Comparison of ENCODE assay signal across 14 cellular contexts in genomic region chr12:125104978-125105377, GRCh38.
"Had no signal": no experiment of that assay in that cellular context is flagged by ENCODE, and none has a peak within 500 bp of the region (broad histone marks: within the 10 kb centered on the region; RNA-seq: fewer than 3 reads in every experiment).

No MANE protein-coding gene starts in this region.

- H3K27ac ChIP-seq: foreskin keratinocyte, testis, tibial nerve, upper lobe of right lung had no signal

- H3K27ac Mint-ChIP-seq: effector memory CD8-positive, alpha-beta T cell; naive thymus-derived CD4-positive, alpha-beta T cell; nephron progenitor cell; stimulated activated naive B cell treated with anti-CD40 and anti-IgM and Interleukin-4, amounts not matched to agents 10 μg/mL and 1 μg/mL and 100 μg/mL, for 72 hours had no signal

- H3K4me1 ChIP-seq: testis, tibial nerve, upper lobe of right lung had no signal

- H3K4me3 Mint-ChIP-seq: effector memory CD8-positive, alpha-beta T cell; naive thymus-derived CD4-positive, alpha-beta T cell; nephron progenitor cell; stimulated activated naive B cell treated with anti-CD40 and anti-IgM and Interleukin-4, amounts not matched to agents 10 μg/mL and 1 μg/mL and 100 μg/mL, for 72 hours; stimulated activated naive CD8-positive, alpha-beta T cell treated with anti-CD3 and anti-CD28 coated beads, Interleukin-15, amount 100 ng/mL, for 72 hours had no signal

- H3K27me3 Mint-ChIP-seq: effector memory CD8-positive, alpha-beta T cell; naive thymus-derived CD4-positive, alpha-beta T cell; stimulated activated naive B cell treated with anti-CD40 and anti-IgM and Interleukin-4, amounts not matched to agents 10 μg/mL and 1 μg/mL and 100 μg/mL, for 72 hours; stimulated activated naive CD8-positive, alpha-beta T cell treated with anti-CD3 and anti-CD28 coated beads, Interleukin-15, amount 100 ng/mL, for 72 hours had no signal

- DNase-seq: effector memory CD8-positive, alpha-beta T cell; foreskin keratinocyte; hippocampal formation; left colon; naive thymus-derived CD4-positive, alpha-beta T cell; nephron progenitor cell; stimulated activated CD4-positive, alpha-beta T cell treated with anti-CD3 and anti-CD28 coated beads, Interleukin-2, amount 100 ng/mL, for 24 hours; stimulated activated CD4-positive, alpha-beta T cell treated with anti-CD3 and anti-CD28 coated beads, Interleukin-4, amount 100 ng/mL, for 4 hours; stimulated activated naive B cell treated with anti-CD40 and anti-IgM and Interleukin-4, amounts not matched to agents 10 μg/mL and 1 μg/mL and 100 μg/mL, for 72 hours; stimulated activated naive CD8-positive, alpha-beta T cell treated with anti-CD3 and anti-CD28 coated beads, Interleukin-15, amount 100 ng/mL, for 72 hours; testis; upper lobe of right lung had no signal

- H3K27me3 ChIP-seq: foreskin keratinocyte, testis, tibial nerve, upper lobe of right lung had no signal

- ATAC-seq: effector memory CD8-positive, alpha-beta T cell; foreskin keratinocyte; left colon; naive thymus-derived CD4-positive, alpha-beta T cell; sciatic nerve; stimulated activated naive B cell treated with anti-CD40 and anti-IgM and Interleukin-4, amounts not matched to agents 10 μg/mL and 1 μg/mL and 100 μg/mL, for 72 hours; stimulated activated naive CD8-positive, alpha-beta T cell treated with anti-CD3 and anti-CD28 coated beads, Interleukin-15, amount 100 ng/mL, for 72 hours; upper lobe of right lung had no signal

- H3K9me3 Mint-ChIP-seq: effector memory CD8-positive, alpha-beta T cell; naive thymus-derived CD4-positive, alpha-beta T cell; nephron progenitor cell; stimulated activated naive B cell treated with anti-CD40 and anti-IgM and Interleukin-4, amounts not matched to agents 10 μg/mL and 1 μg/mL and 100 μg/mL, for 72 hours; stimulated activated naive CD8-positive, alpha-beta T cell treated with anti-CD3 and anti-CD28 coated beads, Interleukin-15, amount 100 ng/mL, for 72 hours had no signal

- H3K4me1 Mint-ChIP-seq: stimulated activated naive B cell treated with anti-CD40 and anti-IgM and Interleukin-4, amounts not matched to agents 10 μg/mL and 1 μg/mL and 100 μg/mL, for 72 hours; stimulated activated naive CD8-positive, alpha-beta T cell treated with anti-CD3 and anti-CD28 coated beads, Interleukin-15, amount 100 ng/mL, for 72 hours had no signal

- H3K9me3 ChIP-seq: testis, tibial nerve, upper lobe of right lung had no signal

- H3K4me3 ChIP-seq: testis, tibial nerve, upper lobe of right lung had no signal
